27 cellular contexts compared by ENCODE assay signal in genomic region chr15:51601801-51602200, GRCh38.
"Had no signal": no experiment of that assay in that cellular context is flagged by ENCODE, and none has a peak within 500 bp of the region (broad histone marks: within the 10 kb centered on the region; RNA-seq: fewer than 3 reads in every experiment).

No MANE protein-coding gene starts in this region.

- FAIRE-seq: endothelial cell of umbilical vein, kidney had no signal

- H3K27ac Mint-ChIP-seq: memory B cell; natural killer cell; progenitor cell of endocrine pancreas; stimulated activated naive CD8-positive, alpha-beta T cell treated with anti-CD3 and anti-CD28 coated beads, Interleukin-15, amount 100 ng/mL, for 72 hours had no signal

- H3K4me3 Mint-ChIP-seq: memory B cell; natural killer cell; stimulated activated naive CD8-positive, alpha-beta T cell treated with anti-CD3 and anti-CD28 coated beads, Interleukin-15, amount 100 ng/mL, for 72 hours had no signal

- H3K4me1 ChIP-seq: esophagus muscularis mucosa, foreskin keratinocyte, gastroesophageal sphincter, parathyroid adenoma, suprapubic skin, uterus had no signal

- H3K36me3 Mint-ChIP-seq: natural killer cell had no signal

- H3K4me2 ChIP-seq: hepatocyte, smooth muscle cell had no signal

- H3K36me3 ChIP-seq: esophagus muscularis mucosa, gastroesophageal sphincter, heart left ventricle, suprapubic skin, transverse colon, upper lobe of right lung, uterus had no signal

- H3K27me3 Mint-ChIP-seq: progenitor cell of endocrine pancreas; stimulated activated naive CD8-positive, alpha-beta T cell treated with anti-CD3 and anti-CD28 coated beads, Interleukin-15, amount 100 ng/mL, for 72 hours had no signal

- ATAC-seq: foreskin keratinocyte; gastroesophageal sphincter; heart left ventricle; left lobe of liver; natural killer cell; sciatic nerve; stimulated activated naive CD8-positive, alpha-beta T cell treated with anti-CD3 and anti-CD28 coated beads, Interleukin-15, amount 100 ng/mL, for 72 hours; upper lobe of right lung had no signal

- H3K9me3 Mint-ChIP-seq: memory B cell; natural killer cell; stimulated activated naive CD8-positive, alpha-beta T cell treated with anti-CD3 and anti-CD28 coated beads, Interleukin-15, amount 100 ng/mL, for 72 hours had no signal

- H3K27me3 ChIP-seq: esophagus muscularis mucosa, foreskin keratinocyte, gastroesophageal sphincter, heart left ventricle, hepatocyte, suprapubic skin, transverse colon, upper lobe of right lung, uterus had no signal

- H2AFZ ChIP-seq: hepatocyte, parathyroid adenoma had no signal

- H3K9ac ChIP-seq: parathyroid adenoma had no signal

- H3K4me3 ChIP-seq: esophagus muscularis mucosa, gastroesophageal sphincter, heart left ventricle, hepatocyte, lung, smooth muscle cell, suprapubic skin, transverse colon, upper lobe of right lung, uterus had no signal

- H3K9me3 ChIP-seq: esophagus muscularis mucosa, gastroesophageal sphincter, suprapubic skin, transverse colon, upper lobe of right lung, uterus had no signal

- DNase-seq: dermis blood vessel endothelial cell; effector memory CD4-positive, alpha-beta T cell; foreskin keratinocyte; heart left ventricle; kidney; natural killer cell; stimulated activated CD4-positive, alpha-beta T cell treated with anti-CD3 and anti-CD28 coated beads, Interleukin-12 subunit alpha, Interleukin-12 subunit beta, amount 100 ng/mL, for 4 hours; stimulated activated CD4-positive, alpha-beta T cell treated with anti-CD3 and anti-CD28 coated beads, Interleukin-1b, Interleukin-23, amount 100 ng/mL, for 48 hours; stimulated activated CD4-positive, alpha-beta T cell treated with anti-CD3 and anti-CD28 coated beads, Interleukin-4, amount 100 ng/mL, for 1 hour; stimulated activated CD8-positive, alpha-beta memory T cell treated with anti-CD3 and anti-CD28 coated beads, Interleukin-4, amount 100 ng/mL, for 48 hours; stimulated activated naive CD4-positive, alpha-beta T cell; stimulated activated naive CD8-positive, alpha-beta T cell treated with anti-CD3 and anti-CD28 coated beads, Interleukin-15, amount 100 ng/mL, for 72 hours; transverse colon; upper lobe of right lung; uterus had no signal

- H3K27ac ChIP-seq: esophagus muscularis mucosa, foreskin keratinocyte, gastroesophageal sphincter, heart left ventricle, hepatocyte, parathyroid adenoma, suprapubic skin, transverse colon, upper lobe of right lung, uterus had no signal
